Comparison of ENCODE assay signal across 20 cellular contexts in the genomic region with DNA sequence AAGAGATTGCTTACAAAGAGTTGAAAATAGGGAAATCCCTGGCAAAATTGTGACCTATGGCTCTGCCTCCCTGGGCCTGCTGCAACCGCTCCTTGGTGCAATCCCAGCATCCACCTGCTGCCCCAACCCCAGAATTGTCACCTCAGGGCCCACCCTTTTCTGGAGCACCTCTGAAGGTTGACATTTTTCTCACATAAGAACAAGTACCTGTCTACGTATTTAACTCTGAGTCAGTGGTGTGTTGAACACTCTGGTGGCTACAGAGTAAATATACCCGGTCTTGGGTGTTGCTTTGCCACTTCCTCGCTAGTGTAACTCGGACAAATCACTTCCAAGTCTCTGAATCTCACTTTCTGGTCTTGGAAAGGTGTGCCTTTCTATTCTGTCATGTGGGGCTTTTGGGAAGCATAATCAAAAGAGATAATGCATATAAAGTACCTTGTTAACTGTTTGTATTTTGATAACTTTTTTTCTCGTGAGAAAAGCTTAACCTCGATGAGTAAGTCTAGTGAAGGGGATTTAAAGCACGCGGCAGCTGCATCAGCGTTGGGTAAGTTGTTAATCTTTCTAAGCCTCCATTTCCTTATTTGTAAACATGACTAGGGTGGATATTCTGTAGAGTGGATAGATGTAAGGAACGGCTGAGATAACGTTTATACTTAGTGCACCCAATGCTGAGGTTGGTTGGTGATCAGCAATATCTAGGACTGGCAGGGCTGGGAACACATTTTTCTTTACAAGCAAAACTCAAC.
"Had no signal": no experiment of that assay in that cellular context is flagged by ENCODE, and none has a peak within 500 bp of the region (broad histone marks: within the 10 kb centered on the region; RNA-seq: fewer than 3 reads in every experiment).

No MANE protein-coding gene starts in this region.

- H2AFZ ChIP-seq: hepatocyte had no signal

- H3K79me2 ChIP-seq: hepatocyte had no signal

- H3K36me3 Mint-ChIP-seq: activated naive CD8-positive, alpha-beta T cell; memory B cell; natural killer cell treated with Interleukin-12 subunit alpha and Interleukin-12 subunit beta and Interleukin-15 and Interleukin-18, amount 100 ng/mL, for 72 hours; stimulated activated naive B cell treated with anti-CD40 and anti-IgM and Interleukin-4, amounts not matched to agents 10 μg/mL and 1 μg/mL and 100 μg/mL, for 72 hours had no signal

- H3K4me3 Mint-ChIP-seq: activated naive CD8-positive, alpha-beta T cell; activated T-cell treated with anti-CD3 and anti-CD28 coated beads, Interleukin-2, amount 50 U/mL, for 72 hours; memory B cell; natural killer cell treated with Interleukin-12 subunit alpha and Interleukin-12 subunit beta and Interleukin-15 and Interleukin-18, amount 100 ng/mL, for 72 hours; stimulated activated naive B cell treated with anti-CD40 and anti-IgM and Interleukin-4, amounts not matched to agents 10 μg/mL and 1 μg/mL and 100 μg/mL, for 72 hours had no signal

- H3K4me1 ChIP-seq: body of pancreas, gastroesophageal sphincter, right lobe of liver, stomach, thyroid gland had no signal

- H3K9me3 Mint-ChIP-seq: activated T-cell treated with anti-CD3 and anti-CD28 coated beads, Interleukin-2, amount 50 U/mL, for 72 hours had no signal

- H3K9me3 ChIP-seq: body of pancreas, gastroesophageal sphincter, right lobe of liver, stomach, thyroid gland had no signal

- H3K4me1 Mint-ChIP-seq: memory B cell; stimulated activated naive B cell treated with anti-CD40 and anti-IgM and Interleukin-4, amounts not matched to agents 10 μg/mL and 1 μg/mL and 100 μg/mL, for 72 hours had no signal

- DNase-seq: activated CD4-positive, alpha-beta T cell treated with anti-CD3 and anti-CD28 coated beads for 4 hours; activated CD4-positive, alpha-beta T cell treated with anti-CD3 and anti-CD28 coated beads, Interleukin-2, amount 50 U/mL, for 4 hours; activated effector memory CD4-positive, alpha-beta T cell treated with Interleukin-2 at 50 U/mL for 16 hours; activated naive CD4-positive, alpha-beta T cell treated with Interleukin-2 at 50 U/mL for 16 hours; activated T-cell treated with anti-CD3 and anti-CD28 coated beads for 4 hours; activated T-cell treated with anti-CD3 and anti-CD28 coated beads, Interleukin-2, amount 50 U/mL, for 72 hours; aorta; body of pancreas; effector CD8-positive, alpha-beta T cell; left cardiac atrium; right lobe of liver; stimulated activated naive B cell treated with anti-CD40 and anti-IgM and Interleukin-4, amounts not matched to agents 10 μg/mL and 1 μg/mL and 100 μg/mL, for 72 hours; stomach; thyroid gland had no signal

- H3K4me2 ChIP-seq: hepatocyte had no signal

- ATAC-seq: activated T-cell treated with anti-CD3 and anti-CD28 coated beads, Interleukin-2, amount 50 U/mL, for 72 hours; body of pancreas; gastroesophageal sphincter; left cardiac atrium; natural killer cell treated with Interleukin-12 subunit alpha and Interleukin-12 subunit beta and Interleukin-15 and Interleukin-18, amount 100 ng/mL, for 72 hours; right lobe of liver; stimulated activated naive B cell treated with anti-CD40 and anti-IgM and Interleukin-4, amounts not matched to agents 10 μg/mL and 1 μg/mL and 100 μg/mL, for 72 hours had no signal

- H3K36me3 ChIP-seq: gastroesophageal sphincter, right lobe of liver, stomach, thyroid gland had no signal

- H3K27ac Mint-ChIP-seq: activated naive CD8-positive, alpha-beta T cell; activated T-cell treated with anti-CD3 and anti-CD28 coated beads, Interleukin-2, amount 50 U/mL, for 72 hours; memory B cell; natural killer cell treated with Interleukin-12 subunit alpha and Interleukin-12 subunit beta and Interleukin-15 and Interleukin-18, amount 100 ng/mL, for 72 hours; stimulated activated naive B cell treated with anti-CD40 and anti-IgM and Interleukin-4, amounts not matched to agents 10 μg/mL and 1 μg/mL and 100 μg/mL, for 72 hours had no signal

- H3K27me3 ChIP-seq: body of pancreas, gastroesophageal sphincter, hepatocyte, right lobe of liver, stomach, thyroid gland had no signal

- H3K27ac ChIP-seq: body of pancreas, gastroesophageal sphincter, hepatocyte, right lobe of liver, skin epidermis, thyroid gland had no signal

- H3K27me3 Mint-ChIP-seq: activated naive CD8-positive, alpha-beta T cell; memory B cell; natural killer cell treated with Interleukin-12 subunit alpha and Interleukin-12 subunit beta and Interleukin-15 and Interleukin-18, amount 100 ng/mL, for 72 hours; stimulated activated naive B cell treated with anti-CD40 and anti-IgM and Interleukin-4, amounts not matched to agents 10 μg/mL and 1 μg/mL and 100 μg/mL, for 72 hours had no signal

- H3K4me3 ChIP-seq: body of pancreas, gastroesophageal sphincter, hepatocyte, right lobe of liver, skin epidermis, stomach, thyroid gland had no signal
